ENCODE assay signal across 1 cellular context in genomic region chr2:196113061-196113974, GRCh38.
TF ChIP-seq lines count a peak whose summit lies in the region.

No MANE protein-coding gene starts in this region.

TF ChIP-seq in endothelial cell of umbilical vein, 7 proteins besides CTCF, POLR2A, EP300 and RAD21 (continued from another document):
- TF ChIP-seq POLR2AphosphoS5 (IDR thresholded peaks at IDR 0.05; ENCODE audit: insufficient read depth, low read depth, low read length) (no peak), MYC (IDR thresholded peaks at IDR 0.05; ENCODE audit: low read depth, low read length) (no peak), EZH2 (IDR thresholded peaks at IDR 0.05; ENCODE audit: borderline replicate concordance, low read depth, low read length, severe bottlenecking) (no peak), FOS (IDR thresholded peaks at IDR 0.05; ENCODE audit: borderline replicate concordance, insufficient read depth, low read length) (no peak), MAX (IDR thresholded peaks at IDR 0.05; ENCODE audit: insufficient read depth, insufficient read length) (no peak)
